18 cellular contexts compared by ENCODE assay signal in the genomic region with DNA sequence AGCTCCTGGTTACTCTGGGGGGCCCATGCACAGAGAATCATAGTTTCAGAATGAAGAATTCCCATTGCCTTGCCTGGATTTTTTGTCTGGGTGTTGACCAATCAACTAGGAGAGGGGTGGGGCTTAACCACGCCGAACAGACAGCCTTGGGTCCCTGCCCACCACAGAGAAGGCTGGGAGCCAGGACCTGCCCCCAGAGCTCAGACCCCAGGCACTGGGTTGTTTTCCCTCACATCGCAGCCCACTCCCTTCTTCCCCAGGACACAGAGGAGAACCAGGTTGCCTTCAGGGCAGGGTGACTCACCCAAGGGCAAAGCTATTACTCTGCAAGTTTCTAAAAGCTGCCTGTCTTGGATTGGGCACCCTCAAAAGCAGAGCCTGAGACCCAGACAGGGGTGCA. TPM values are rescaled to one million over a fixed set of nuclear protein-coding genes. Genes with fewer than 3 reads are reported as not detected.
A peak's percentile ranks its signal among the peaks of the same experiment; 100 is the strongest.
DNase-seq lines count a peak whose midpoint lies in the region; ATAC-seq and TF ChIP-seq lines count a peak whose summit lies in the region.
"Had no signal": no experiment of that assay in that cellular context is flagged by ENCODE, and none has a peak within 500 bp of the region (broad histone marks: within the 10 kb centered on the region; RNA-seq: fewer than 3 reads in every experiment).

No MANE protein-coding gene starts in this region.

- no peak overlapping the region for H3K4me3 Mint-ChIP-seq in endodermal cell
- H3K4me3 Mint-ChIP-seq: CD14-positive monocyte; CD4-positive, alpha-beta memory T cell; IgD-negative memory B cell had no signal

- no peak for TF ChIP-seq CTCF in left ventricle myocardium inferior (IDR thresholded peaks at IDR 0.05; ENCODE audit: borderline replicate concordance)
- no peak for TF ChIP-seq CTCF in endodermal cell (conservative IDR thresholded peaks at IDR 0.05)
- no peak for TF ChIP-seq CTCF in sigmoid colon (IDR thresholded peaks at IDR 0.05)

- peaks cover 2% of the 10 kb centered on the region for H3K9me3 Mint-ChIP-seq in endodermal cell

- H3K27ac ChIP-seq in left ventricle myocardium inferior (replicated peaks), result no peak overlapping the region
- H3K27ac ChIP-seq in endodermal cell (ENCODE audit: low read depth, low read length), result no peak overlapping the region
- no peak overlapping the region for H3K27ac ChIP-seq in sigmoid colon
- H3K27ac ChIP-seq: BLaER1 had no signal

- no peak for ATAC-seq in HG02763 (IDR thresholded peaks at IDR 0.05; ENCODE audit: unreplicated experiment)
- ATAC-seq: GM12878, HepG2 had no signal

- intact Hi-C loops in cardiac septum (cut with DNase I) (no loop called here), left ventricle myocardium inferior (cut with micrococcal nuclease) (no loop called here), sigmoid colon (cut with DNase I) (no loop called here)

- H3K9me3 ChIP-seq in left ventricle myocardium inferior (replicated peaks) (peaks cover 7% of the 10 kb centered on the region), endodermal cell (ENCODE audit: control insufficient read depth, low read length) (no peaks in the 10 kb centered on the region), sigmoid colon (peaks cover 0 to 3% (median 0%) of the 10 kb centered on the region in 4 donors)
- H3K9me3 ChIP-seq: HAP-1 had no signal

- no peak overlapping the region for H3K9ac ChIP-seq in endodermal cell (ENCODE audit: extremely low read depth, low read length, poor library complexity, severe bottlenecking)
- H3K9ac ChIP-seq: BLaER1 had no signal

- H3K36me3 Mint-ChIP-seq in endodermal cell (ENCODE audit: low read depth), result peaks cover under 1% of the 10 kb centered on the region
- H3K36me3 Mint-ChIP-seq: CD14-positive monocyte; CD4-positive, alpha-beta memory T cell; IgD-negative memory B cell had no signal

- H3K4me1 Mint-ChIP-seq in endodermal cell, result peaks cover under 1% of the 10 kb centered on the region
- H3K4me1 Mint-ChIP-seq: CD14-positive monocyte; CD4-positive, alpha-beta memory T cell; IgD-negative memory B cell had no signal

- DNase-seq in cardiac septum (ENCODE audit: low spot score), result peak; percentile 50
- no peak for DNase-seq in left ventricle myocardium inferior
- peak; percentile 45 for DNase-seq in endodermal cell
- DNase-seq in mesenteric fat pad (ENCODE audit: low spot score), result peak; percentile 55
- no peak for DNase-seq in activated effector memory CD4-positive, alpha-beta T cell treated with Interleukin-2 at 50 U/mL for 16 hours
- no peak for DNase-seq in sigmoid colon
- DNase-seq: 8988T; CD4-positive, alpha-beta memory T cell; DMS153; DMS79 treated with DMSO at 0.1 percent for 48 hours had no signal

- H3K4me1 ChIP-seq in left ventricle myocardium inferior, result no peaks in the 10 kb centered on the region
- H3K4me1 ChIP-seq in endodermal cell (ENCODE audit: control insufficient read depth, insufficient read depth, low read length), result no peaks in the 10 kb centered on the region
- H3K4me1 ChIP-seq in sigmoid colon, result no peaks in the 10 kb centered on the region

- H3K27ac Mint-ChIP-seq in endodermal cell, result no peak overlapping the region
- H3K27ac Mint-ChIP-seq: CD14-positive monocyte; CD4-positive, alpha-beta memory T cell; IgD-negative memory B cell had no signal

- 76 to 80% methylated on average over 2 to 3 of the region's 3 CpGs for WGBS in endodermal cell (ENCODE audit: insufficient coverage in 1 of 2, insufficient read length in 1 of 2), 2 experiments
- 60 to 65% methylated on average over 3 of the region's 3 CpGs for WGBS in sigmoid colon, 2 donors

- TF ChIP-seq EP300 in sigmoid colon (IDR thresholded peaks at IDR 0.05), result no peak

- H3K4me3 ChIP-seq in left ventricle myocardium inferior (no peak overlapping the region), endodermal cell (ENCODE audit: low read length) (no peak overlapping the region), sigmoid colon (no peak overlapping the region)
- H3K4me3 ChIP-seq: BLaER1, GM12878, HAP-1 had no signal

- H3K27me3 ChIP-seq in left ventricle myocardium inferior (ENCODE audit: low read depth) (peaks cover 59% of the 10 kb centered on the region), endodermal cell (ENCODE audit: control insufficient read depth, insufficient read depth, low read length, poor library complexity, severe bottlenecking) (no peaks in the 10 kb centered on the region), sigmoid colon (peaks cover 0 to 23% (median 0%) of the 10 kb centered on the region in 3 donors)
- H3K27me3 ChIP-seq: BLaER1 had no signal

- H3K36me3 ChIP-seq in left ventricle myocardium inferior, result no peaks in the 10 kb centered on the region
- H3K36me3 ChIP-seq in endodermal cell (ENCODE audit: control insufficient read depth, insufficient read depth, low read length), result no peaks in the 10 kb centered on the region
- no peaks in the 10 kb centered on the region for H3K36me3 ChIP-seq in sigmoid colon
- H3K36me3 ChIP-seq: BLaER1, HAP-1 had no signal

- H3K27me3 Mint-ChIP-seq in endodermal cell (ENCODE audit: insufficient read depth), result peaks cover 2% of the 10 kb centered on the region

- no peak for TF ChIP-seq POLR2A in sigmoid colon (IDR thresholded peaks at IDR 0.05)

RNA-seq across cellular contexts. Expression of a gene that starts 23.3 kb away (rescaled TPM):
- total RNA-seq in cardiac septum, result 1.9 TPM
- 1.4 TPM for total RNA-seq in left ventricle myocardium inferior
- total RNA-seq in endodermal cell, result 10 to 100 TPM; 40.0 to 64.9 TPM
- 137 TPM for polyA plus RNA-seq in endodermal cell (2013, experiment 1 of 2)
- polyA plus RNA-seq in endodermal cell (2013, experiment 2 of 2), result 115 TPM
- 0.16 TPM for total RNA-seq in mesenteric fat pad
- 1 to 10 TPM; 3.5 to 6.4 (median 4.7) TPM for total RNA-seq in sigmoid colon
- 1 to 10 TPM in 1 of 3 donors, under 1 TPM in 1, not detected in 1; under 0.01 to 4.1 TPM for polyA plus RNA-seq in sigmoid colon
- total RNA-seq: CD4-positive, alpha-beta memory T cell; G401; HepG2 had no signal
- polyA plus RNA-seq: CD14-positive monocyte; CD4-positive, alpha-beta memory T cell; HepG2; IgD-negative memory B cell had no signal

Comparison
In these comparisons a context has a peak if more than half of its experiments do, and no peak if none do; other contexts are left out.
1. DNase-seq: peak in cardiac septum (single experiment), endodermal cell (single experiment) and mesenteric fat pad (single experiment); none in left ventricle myocardium inferior (single experiment), activated effector memory CD4-positive, alpha-beta T cell treated with Interleukin-2 at 50 U/mL for 16 hours (single experiment) and sigmoid colon (single experiment).
2. RNA of a gene that starts 23.3 kb away (total RNA-seq): 40.0 to 64.9 TPM in endodermal cell; 3.5 to 6.4 TPM in sigmoid colon, 1.9 TPM in cardiac septum (single experiment), 1.4 TPM in left ventricle myocardium inferior (single experiment) and 0.16 TPM in mesenteric fat pad (single experiment); every median in the first group is over 4 times any median in the second.